ENCODE assay signal across 1 cellular context in the genomic region with DNA sequence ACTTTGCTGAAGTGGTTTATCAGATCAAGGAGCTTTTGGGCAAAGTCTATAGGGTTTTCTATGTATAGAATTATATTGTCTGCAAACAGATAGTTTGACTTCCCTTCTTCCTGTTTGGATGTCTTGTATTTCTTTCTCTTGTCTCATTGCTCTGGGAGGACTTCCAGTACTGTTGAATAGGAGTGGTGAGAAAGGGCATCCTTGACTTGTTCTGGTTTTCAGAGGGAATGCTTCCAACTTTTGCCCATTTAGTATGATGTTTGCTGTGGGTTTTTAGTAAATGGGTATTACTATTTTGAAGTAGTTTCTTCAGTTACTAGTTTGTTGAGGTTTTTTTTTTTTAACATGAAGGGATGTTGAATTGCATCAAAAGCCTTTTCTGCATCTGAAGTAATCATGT.
TF ChIP-seq lines count a peak whose summit lies in the region.

No MANE protein-coding gene starts in this region.

TF ChIP-seq in GM23338, 12 proteins besides CTCF, POLR2A, EP300 and RAD21 (continued from another document):
- TF ChIP-seq, protein P1, sequence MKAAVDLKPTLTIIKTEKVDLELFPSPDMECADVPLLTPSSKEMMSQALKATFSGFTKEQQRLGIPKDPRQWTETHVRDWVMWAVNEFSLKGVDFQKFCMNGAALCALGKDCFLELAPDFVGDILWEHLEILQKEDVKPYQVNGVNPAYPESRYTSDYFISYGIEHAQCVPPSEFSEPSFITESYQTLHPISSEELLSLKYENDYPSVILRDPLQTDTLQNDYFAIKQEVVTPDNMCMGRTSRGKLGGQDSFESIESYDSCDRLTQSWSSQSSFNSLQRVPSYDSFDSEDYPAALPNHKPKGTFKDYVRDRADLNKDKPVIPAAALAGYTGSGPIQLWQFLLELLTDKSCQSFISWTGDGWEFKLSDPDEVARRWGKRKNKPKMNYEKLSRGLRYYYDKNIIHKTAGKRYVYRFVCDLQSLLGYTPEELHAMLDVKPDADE (IDR thresholded peaks at IDR 0.05) = no peak
- TF ChIP-seq ZNF114 (CRISPR knock-in tag; IDR thresholded peaks at IDR 0.05) (no peak), JUNB (IDR thresholded peaks at IDR 0.05; ENCODE audit: unreplicated experiment) (no peak), ZNF331 (CRISPR knock-in tag; IDR thresholded peaks at IDR 0.05; ENCODE audit: low read depth) (no peak), NANOG (IDR thresholded peaks at IDR 0.05; ENCODE audit: borderline replicate concordance) (no peak), STAT1 (IDR thresholded peaks at IDR 0.05; ENCODE audit: unreplicated experiment) (no peak), POLR2AphosphoS5 (IDR thresholded peaks at IDR 0.05; ENCODE audit: low read depth) (no peak)
- TF ChIP-seq, protein P2, sequence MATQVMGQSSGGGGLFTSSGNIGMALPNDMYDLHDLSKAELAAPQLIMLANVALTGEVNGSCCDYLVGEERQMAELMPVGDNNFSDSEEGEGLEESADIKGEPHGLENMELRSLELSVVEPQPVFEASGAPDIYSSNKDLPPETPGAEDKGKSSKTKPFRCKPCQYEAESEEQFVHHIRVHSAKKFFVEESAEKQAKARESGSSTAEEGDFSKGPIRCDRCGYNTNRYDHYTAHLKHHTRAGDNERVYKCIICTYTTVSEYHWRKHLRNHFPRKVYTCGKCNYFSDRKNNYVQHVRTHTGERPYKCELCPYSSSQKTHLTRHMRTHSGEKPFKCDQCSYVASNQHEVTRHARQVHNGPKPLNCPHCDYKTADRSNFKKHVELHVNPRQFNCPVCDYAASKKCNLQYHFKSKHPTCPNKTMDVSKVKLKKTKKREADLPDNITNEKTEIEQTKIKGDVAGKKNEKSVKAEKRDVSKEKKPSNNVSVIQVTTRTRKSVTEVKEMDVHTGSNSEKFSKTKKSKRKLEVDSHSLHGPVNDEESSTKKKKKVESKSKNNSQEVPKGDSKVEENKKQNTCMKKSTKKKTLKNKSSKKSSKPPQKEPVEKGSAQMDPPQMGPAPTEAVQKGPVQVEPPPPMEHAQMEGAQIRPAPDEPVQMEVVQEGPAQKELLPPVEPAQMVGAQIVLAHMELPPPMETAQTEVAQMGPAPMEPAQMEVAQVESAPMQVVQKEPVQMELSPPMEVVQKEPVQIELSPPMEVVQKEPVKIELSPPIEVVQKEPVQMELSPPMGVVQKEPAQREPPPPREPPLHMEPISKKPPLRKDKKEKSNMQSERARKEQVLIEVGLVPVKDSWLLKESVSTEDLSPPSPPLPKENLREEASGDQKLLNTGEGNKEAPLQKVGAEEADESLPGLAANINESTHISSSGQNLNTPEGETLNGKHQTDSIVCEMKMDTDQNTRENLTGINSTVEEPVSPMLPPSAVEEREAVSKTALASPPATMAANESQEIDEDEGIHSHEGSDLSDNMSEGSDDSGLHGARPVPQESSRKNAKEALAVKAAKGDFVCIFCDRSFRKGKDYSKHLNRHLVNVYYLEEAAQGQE (IDR thresholded peaks at IDR 0.05; ENCODE audit: unreplicated experiment) = no peak
- TF ChIP-seq, protein P3, sequence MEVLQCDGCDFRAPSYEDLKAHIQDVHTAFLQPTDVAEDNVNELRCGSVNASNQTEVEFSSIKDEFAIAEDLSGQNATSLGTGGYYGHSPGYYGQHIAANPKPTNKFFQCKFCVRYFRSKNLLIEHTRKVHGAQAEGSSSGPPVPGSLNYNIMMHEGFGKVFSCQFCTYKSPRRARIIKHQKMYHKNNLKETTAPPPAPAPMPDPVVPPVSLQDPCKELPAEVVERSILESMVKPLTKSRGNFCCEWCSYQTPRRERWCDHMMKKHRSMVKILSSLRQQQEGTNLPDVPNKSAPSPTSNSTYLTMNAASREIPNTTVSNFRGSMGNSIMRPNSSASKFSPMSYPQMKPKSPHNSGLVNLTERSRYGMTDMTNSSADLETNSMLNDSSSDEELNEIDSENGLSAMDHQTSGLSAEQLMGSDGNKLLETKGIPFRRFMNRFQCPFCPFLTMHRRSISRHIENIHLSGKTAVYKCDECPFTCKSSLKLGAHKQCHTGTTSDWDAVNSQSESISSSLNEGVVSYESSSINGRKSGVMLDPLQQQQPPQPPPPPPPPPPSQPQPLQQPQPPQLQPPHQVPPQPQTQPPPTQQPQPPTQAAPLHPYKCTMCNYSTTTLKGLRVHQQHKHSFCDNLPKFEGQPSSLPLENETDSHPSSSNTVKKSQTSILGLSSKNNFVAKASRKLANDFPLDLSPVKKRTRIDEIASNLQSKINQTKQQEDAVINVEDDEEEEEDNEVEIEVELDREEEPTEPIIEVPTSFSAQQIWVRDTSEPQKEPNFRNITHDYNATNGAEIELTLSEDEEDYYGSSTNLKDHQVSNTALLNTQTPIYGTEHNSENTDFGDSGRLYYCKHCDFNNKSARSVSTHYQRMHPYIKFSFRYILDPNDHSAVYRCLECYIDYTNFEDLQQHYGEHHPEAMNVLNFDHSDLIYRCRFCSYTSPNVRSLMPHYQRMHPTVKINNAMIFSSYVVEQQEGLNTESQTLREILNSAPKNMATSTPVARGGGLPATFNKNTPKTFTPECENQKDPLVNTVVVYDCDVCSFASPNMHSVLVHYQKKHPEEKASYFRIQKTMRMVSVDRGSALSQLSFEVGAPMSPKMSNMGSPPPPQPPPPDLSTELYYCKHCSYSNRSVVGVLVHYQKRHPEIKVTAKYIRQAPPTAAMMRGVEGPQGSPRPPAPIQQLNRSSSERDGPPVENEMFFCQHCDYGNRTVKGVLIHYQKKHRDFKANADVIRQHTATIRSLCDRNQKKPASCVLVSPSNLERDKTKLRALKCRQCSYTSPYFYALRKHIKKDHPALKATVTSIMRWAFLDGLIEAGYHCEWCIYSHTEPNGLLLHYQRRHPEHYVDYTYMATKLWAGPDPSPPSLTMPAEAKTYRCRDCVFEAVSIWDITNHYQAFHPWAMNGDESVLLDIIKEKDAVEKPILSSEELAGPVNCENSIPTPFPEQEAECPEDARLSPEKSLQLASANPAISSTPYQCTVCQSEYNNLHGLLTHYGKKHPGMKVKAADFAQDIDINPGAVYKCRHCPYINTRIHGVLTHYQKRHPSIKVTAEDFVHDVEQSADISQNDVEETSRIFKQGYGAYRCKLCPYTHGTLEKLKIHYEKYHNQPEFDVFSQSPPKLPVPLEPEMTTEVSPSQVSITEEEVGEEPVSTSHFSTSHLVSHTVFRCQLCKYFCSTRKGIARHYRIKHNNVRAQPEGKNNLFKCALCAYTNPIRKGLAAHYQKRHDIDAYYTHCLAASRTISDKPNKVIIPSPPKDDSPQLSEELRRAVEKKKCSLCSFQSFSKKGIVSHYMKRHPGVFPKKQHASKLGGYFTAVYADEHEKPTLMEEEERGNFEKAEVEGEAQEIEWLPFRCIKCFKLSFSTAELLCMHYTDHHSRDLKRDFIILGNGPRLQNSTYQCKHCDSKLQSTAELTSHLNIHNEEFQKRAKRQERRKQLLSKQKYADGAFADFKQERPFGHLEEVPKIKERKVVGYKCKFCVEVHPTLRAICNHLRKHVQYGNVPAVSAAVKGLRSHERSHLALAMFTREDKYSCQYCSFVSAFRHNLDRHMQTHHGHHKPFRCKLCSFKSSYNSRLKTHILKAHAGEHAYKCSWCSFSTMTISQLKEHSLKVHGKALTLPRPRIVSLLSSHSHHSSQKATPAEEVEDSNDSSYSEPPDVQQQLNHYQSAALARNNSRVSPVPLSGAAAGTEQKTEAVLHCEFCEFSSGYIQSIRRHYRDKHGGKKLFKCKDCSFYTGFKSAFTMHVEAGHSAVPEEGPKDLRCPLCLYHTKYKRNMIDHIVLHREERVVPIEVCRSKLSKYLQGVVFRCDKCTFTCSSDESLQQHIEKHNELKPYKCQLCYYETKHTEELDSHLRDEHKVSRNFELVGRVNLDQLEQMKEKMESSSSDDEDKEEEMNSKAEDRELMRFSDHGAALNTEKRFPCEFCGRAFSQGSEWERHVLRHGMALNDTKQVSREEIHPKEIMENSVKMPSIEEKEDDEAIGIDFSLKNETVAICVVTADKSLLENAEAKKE (CRISPR knock-in tag; IDR thresholded peaks at IDR 0.05) = no peak
TF ChIP-seq in GM23338: peak in this region for 0.
